ENCODE assay signal across 1 cellular context in the genomic region with DNA sequence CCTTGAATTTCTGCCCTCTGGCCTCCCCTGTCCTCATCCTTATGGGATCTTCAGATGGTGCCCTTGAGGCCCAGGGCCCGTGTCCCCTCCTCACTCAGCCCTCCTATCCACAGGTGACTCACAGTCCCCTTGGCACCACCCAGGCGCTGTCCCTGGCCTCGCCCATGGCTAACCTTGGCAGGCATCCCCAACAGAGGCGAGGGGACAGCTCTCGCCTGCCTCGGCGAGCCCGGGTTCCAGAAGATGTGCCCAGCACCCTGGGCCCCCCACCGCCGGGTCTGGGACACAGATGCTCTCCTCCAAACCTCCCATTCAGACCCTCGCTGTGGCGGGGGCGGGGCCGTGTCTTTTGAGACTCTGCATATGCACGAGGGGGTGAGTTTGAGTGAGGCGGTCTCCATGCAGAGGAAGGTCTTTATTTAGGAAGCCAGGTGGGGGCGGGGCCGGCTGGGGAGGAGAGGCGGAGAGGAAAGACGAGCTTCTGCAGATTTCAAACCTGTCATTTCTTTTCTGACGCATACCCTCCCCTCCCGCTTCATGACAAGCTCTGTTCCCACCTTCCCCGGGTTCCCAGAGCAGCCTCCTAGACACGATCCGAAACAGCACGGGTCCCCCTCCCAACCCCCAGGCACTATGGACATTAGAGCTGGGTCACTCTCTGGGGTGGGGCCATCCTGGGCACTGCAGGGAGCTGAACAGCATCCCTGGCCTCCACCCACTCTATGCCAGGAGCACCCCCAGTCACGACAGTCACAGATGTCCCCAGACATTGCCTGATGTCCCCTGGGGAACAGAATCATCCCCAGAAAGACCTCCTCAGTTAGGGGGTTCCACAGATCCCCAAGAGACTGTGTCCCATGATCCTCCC.
A peak's percentile ranks its signal among the peaks of the same experiment; 100 is the strongest.
TF ChIP-seq lines count a peak whose summit lies in the region.

No MANE protein-coding gene starts in this region.

TF ChIP-seq in H1, 55 proteins besides CTCF, POLR2A, EP300 and RAD21:
- TF ChIP-seq ASH2L (IDR thresholded peaks at IDR 0.05; ENCODE audit: low read length) (no peak), SRF (IDR thresholded peaks at IDR 0.05; ENCODE audit: low read depth, low read length) (peak; percentile 5; the same call in 1 of the 2 replicates)
